ENCODE assay signal across 8 cellular contexts in genomic region chr10:45420453-45421192, GRCh38. TPM values are rescaled to one million over a fixed set of nuclear protein-coding genes. Genes with fewer than 3 reads are reported as not detected.
A peak's percentile ranks its signal among the peaks of the same experiment; 100 is the strongest.
DNase-seq lines count a peak whose midpoint lies in the region; ATAC-seq lines count a peak whose summit lies in the region.

No MANE protein-coding gene starts in this region.

- DNase-seq in AG08395 (ENCODE audit: low spot score) (peak; percentile 18), NCI-H2196 (lab: John Stamatoyannopoulos, UW; ENCODE audit: unreplicated experiment) (peak; percentile 79), activated T-cell treated with anti-CD3 and anti-CD28 coated beads for 48 hours (ENCODE audit: low read depth) (peak; percentile 43), fibroblast of peridontal ligament (ENCODE audit: extremely low read depth) (peak; percentile 34), pulmonary artery endothelial cell (ENCODE audit: low read depth, low spot score) (peak; percentile 45), SIG-M5 (lab: John Stamatoyannopoulos, UW) (no peak)

- peak; percentile 59 for ATAC-seq in GM18858 (IDR thresholded peaks at IDR 0.05; ENCODE audit: unreplicated experiment)
- peak; percentile 41 for ATAC-seq in HG03025 (IDR thresholded peaks at IDR 0.05; ENCODE audit: low FRiP score, unreplicated experiment)

RNA-seq across cellular contexts. Expression of gene ALOX5, which starts 46.6 kb away (rescaled TPM):
- total RNA-seq in pulmonary artery endothelial cell, result 0.18 and 0.40 TPM in 2 replicates
